ENCODE assay signal across 8 cellular contexts in the genomic region with DNA sequence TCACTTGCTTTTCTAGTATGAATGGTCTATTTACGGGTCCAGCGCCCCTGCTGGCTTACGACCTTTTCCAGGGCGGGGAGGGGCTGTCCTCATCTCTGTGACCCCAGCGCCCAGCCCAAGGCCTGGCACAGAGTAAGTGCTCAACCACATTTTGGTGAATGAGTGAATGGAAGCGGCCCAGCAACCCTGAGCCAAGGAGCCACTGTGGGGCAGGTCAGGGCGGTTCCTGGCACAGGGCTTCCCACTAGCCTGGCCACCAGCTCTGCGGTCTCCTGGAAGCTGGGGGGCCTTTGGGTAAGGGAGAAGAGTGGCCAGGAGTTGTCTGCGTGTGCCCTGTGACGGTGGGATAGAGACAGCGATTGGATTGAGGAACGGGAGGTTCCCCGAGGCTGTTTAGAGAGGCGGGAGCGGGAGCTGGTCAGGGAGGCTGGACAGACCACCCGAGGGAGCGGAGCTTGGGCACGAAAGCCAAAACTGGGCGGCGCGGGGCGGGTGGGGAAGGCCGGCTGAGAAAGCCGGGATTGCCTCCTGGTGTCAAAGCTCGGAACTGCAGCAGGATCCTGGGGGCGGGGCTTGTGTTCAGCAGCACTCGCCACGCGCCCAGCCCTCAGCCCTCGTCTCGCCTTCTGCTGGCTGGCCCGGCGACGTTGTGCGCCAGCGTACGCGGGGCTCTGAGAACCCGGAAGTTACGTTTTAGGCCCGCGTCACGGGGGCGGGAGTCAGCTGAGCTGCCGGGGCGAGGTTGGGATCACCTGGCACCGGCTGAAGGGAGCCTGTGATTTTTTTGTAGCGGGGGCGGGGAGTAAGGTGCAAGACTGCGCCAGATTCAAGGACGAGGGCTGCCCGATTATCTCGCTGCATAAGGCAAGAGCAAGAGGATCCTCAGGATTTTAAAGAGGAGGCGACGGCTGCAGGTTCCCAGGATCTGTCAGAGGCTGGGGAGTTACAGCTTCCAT. TPM values are rescaled to one million over a fixed set of nuclear protein-coding genes. Genes with fewer than 3 reads are reported as not detected.
A peak's percentile ranks its signal among the peaks of the same experiment; 100 is the strongest.
DNase-seq lines count a peak whose midpoint lies in the region; ATAC-seq and TF ChIP-seq lines count a peak whose summit lies in the region.

A gene with protein sequence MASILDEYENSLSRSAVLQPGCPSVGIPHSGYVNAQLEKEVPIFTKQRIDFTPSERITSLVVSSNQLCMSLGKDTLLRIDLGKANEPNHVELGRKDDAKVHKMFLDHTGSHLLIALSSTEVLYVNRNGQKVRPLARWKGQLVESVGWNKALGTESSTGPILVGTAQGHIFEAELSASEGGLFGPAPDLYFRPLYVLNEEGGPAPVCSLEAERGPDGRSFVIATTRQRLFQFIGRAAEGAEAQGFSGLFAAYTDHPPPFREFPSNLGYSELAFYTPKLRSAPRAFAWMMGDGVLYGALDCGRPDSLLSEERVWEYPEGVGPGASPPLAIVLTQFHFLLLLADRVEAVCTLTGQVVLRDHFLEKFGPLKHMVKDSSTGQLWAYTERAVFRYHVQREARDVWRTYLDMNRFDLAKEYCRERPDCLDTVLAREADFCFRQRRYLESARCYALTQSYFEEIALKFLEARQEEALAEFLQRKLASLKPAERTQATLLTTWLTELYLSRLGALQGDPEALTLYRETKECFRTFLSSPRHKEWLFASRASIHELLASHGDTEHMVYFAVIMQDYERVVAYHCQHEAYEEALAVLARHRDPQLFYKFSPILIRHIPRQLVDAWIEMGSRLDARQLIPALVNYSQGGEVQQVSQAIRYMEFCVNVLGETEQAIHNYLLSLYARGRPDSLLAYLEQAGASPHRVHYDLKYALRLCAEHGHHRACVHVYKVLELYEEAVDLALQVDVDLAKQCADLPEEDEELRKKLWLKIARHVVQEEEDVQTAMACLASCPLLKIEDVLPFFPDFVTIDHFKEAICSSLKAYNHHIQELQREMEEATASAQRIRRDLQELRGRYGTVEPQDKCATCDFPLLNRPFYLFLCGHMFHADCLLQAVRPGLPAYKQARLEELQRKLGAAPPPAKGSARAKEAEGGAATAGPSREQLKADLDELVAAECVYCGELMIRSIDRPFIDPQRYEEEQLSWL (plus strand): TSS at position 718 of the 956 bp plus-strand sequence. CDS start 319 bp downstream, outside the sequence.

- H3K36me3 ChIP-seq in CD4-positive, alpha-beta memory T cell (ENCODE audit: insufficient read depth, low read length), result peaks cover 5% of the 10 kb centered on the region

- TF ChIP-seq POLR2A in lower leg skin (IDR thresholded peaks at IDR 0.05), result no peak

- peak within 1 kb of the TSS; percentile 86 for H3K27ac ChIP-seq in CD4-positive, alpha-beta memory T cell (ENCODE audit: low read depth, low read length)

- no peaks in the 10 kb centered on the region for H3K9me3 ChIP-seq in CD4-positive, alpha-beta memory T cell (ENCODE audit: control insufficient read depth in 1 of 2, low read length in 2 of 2)

- intact Hi-C loops in CD4-positive, alpha-beta memory T cell (cut with micrococcal nuclease), result loop anchor here (1.0 to 10.0 kb wide), 11 partner anchors 10 to 377 kb away; partner anchors contain the start of genes CCDC32, CHP1, DNAJC17 and INO80
- intact Hi-C loops in lower leg skin (cut with DNase I; ENCODE audit: low total_unique reads), result no loop called here

- TF ChIP-seq CTCF in lower leg skin (IDR thresholded peaks at IDR 0.05), result peak in 1 of 3 donors; percentile 98

- H3K9me3 Mint-ChIP-seq in CD4-positive, alpha-beta memory T cell, result no peaks in the 10 kb centered on the region

- H3K27ac Mint-ChIP-seq in CD4-positive, alpha-beta memory T cell, result peak within 1 kb of the TSS; percentile 95 to 99 (median 99)

- 2% methylated on average over 35 to 54 of the region's 55 CpGs for WGBS in lower leg skin, 2 donors

- H3K4me3 Mint-ChIP-seq in CD4-positive, alpha-beta memory T cell, result peak within 1 kb of the TSS; percentile 95 to 100 (median 99)

- CTCF ChIA-PET in CD4-positive, alpha-beta memory T cell (lab: Charles Lee; ENCODE audit: partially characterized antibody), result interaction anchor here (0.6 to 6.3 kb wide), 29 partner anchors 11 to 718 kb away, joined by 3 to 245 read pairs (median 4); partner anchors contain the start of genes CCDC32, CHP1, KNL1 and RAD51

- H3K36me3 Mint-ChIP-seq in CD4-positive, alpha-beta memory T cell, result peaks cover 12 to 27% of the 10 kb centered on the region in 2 donors

- H3K27me3 ChIP-seq in CD4-positive, alpha-beta memory T cell (ENCODE audit: insufficient read depth, low read length), result no peaks in the 10 kb centered on the region

- peak within 1 kb of the TSS; percentile 53 to 86 for H3K4me3 ChIP-seq in CD4-positive, alpha-beta memory T cell (ENCODE audit: low read length in 2 of 2)
- peak within 1 kb of the TSS; percentile 89 for H3K4me3 ChIP-seq in lower leg skin (ENCODE audit: low read depth, poor library complexity, severe bottlenecking)

- ATAC-seq in GM19438 (IDR thresholded peaks at IDR 0.05; ENCODE audit: low read depth, unreplicated experiment) (peak; percentile 86), HG03575 (IDR thresholded peaks at IDR 0.05; ENCODE audit: extremely low read depth, insufficient number of reproducible peaks, low FRiP score, unreplicated experiment) (peak; percentile 29)

- POLR2A ChIA-PET in CD4-positive, alpha-beta memory T cell (lab: Charles Lee; ENCODE audit: partially characterized antibody), result interaction anchor here (0.7 to 3.0 kb wide), 19 partner anchors 9 to 439 kb away, joined by 3 to 38 read pairs (median 5); partner anchors contain the start of genes CHAC1, CHP1, DNAJC17 and EXD1

- peaks cover 24 to 52% (median 36%) of the 10 kb centered on the region in 4 donors for H3K4me1 Mint-ChIP-seq in CD4-positive, alpha-beta memory T cell

- DNase-seq in CD4-positive, alpha-beta memory T cell, result peak; percentile 97 to 98 (median 98)
- DNase-seq in NCI-H82 (lab: John Stamatoyannopoulos, UW) (peak; percentile 99), dermis microvascular lymphatic vessel endothelial cell (ENCODE audit: low read depth in 2 of 2) (peak; percentile 94 to 98), lower leg skin (ENCODE audit: low spot score in 2 of 2) (peak; percentile 98 to 100)
- DNase-seq in activated CD4-positive, alpha-beta T cell treated with anti-CD3 and anti-CD28 coated beads, Interleukin-2, amount 50 U/mL, for 48 hours, result peak; percentile 100
- DNase-seq in stimulated activated CD4-positive, alpha-beta T cell treated with anti-CD3 and anti-CD28 coated beads, Interleukin-4, amount 100 ng/mL, for 48 hours (ENCODE audit: low read depth in 2 of 2), result peak; percentile 98 to 100

- H3K4me1 ChIP-seq in CD4-positive, alpha-beta memory T cell (ENCODE audit: insufficient read depth, low read length), result peaks cover 21% of the 10 kb centered on the region

- no peaks in the 10 kb centered on the region for H3K27me3 Mint-ChIP-seq in CD4-positive, alpha-beta memory T cell

RNA-seq across cellular contexts. Expression of the gene that starts here (rescaled TPM):
- 10 to 100 TPM; 18.4 to 20.3 TPM for total RNA-seq in CD4-positive, alpha-beta memory T cell
- 10 to 100 TPM; 14.6 to 21.6 TPM for polyA plus RNA-seq in CD4-positive, alpha-beta memory T cell
- 33.9 and 53.5 TPM in 2 replicates for total RNA-seq in dermis microvascular lymphatic vessel endothelial cell
- 10 to 100 TPM; 15.4 to 29.9 (median 25.7) TPM for total RNA-seq in lower leg skin

Comparison
In these comparisons a context has a peak if more than half of its experiments do, and no peak if none do; other contexts are left out.
1. Peak in every context shown above with its lines: DNase-seq, ATAC-seq, H3K4me3 ChIP-seq and H3K27ac ChIP-seq.